ENCODE assay signal across 9 cellular contexts in the genomic region with DNA sequence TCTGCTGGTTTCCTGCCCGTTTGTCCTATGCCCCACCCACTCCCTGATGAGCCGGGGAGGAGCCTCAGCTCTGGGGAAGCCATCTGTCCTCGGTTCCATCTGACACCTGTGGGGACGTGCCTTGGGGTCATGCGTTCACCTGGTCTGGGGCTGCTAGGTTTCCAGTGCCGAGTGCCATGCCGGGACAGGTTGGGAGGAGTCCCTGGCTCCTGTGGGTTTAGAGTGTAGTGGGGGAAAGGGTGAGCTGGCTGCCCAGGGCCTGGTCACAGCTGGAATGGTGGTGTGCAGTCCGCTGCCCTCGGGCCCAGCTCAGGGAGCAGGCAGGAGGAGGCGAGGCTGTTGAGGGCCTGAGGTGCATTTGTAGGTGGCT. TPM values are rescaled to one million over a fixed set of nuclear protein-coding genes. Genes with fewer than 3 reads are reported as not detected.
DNase-seq lines count a peak whose midpoint lies in the region; ATAC-seq, FAIRE-seq and TF ChIP-seq lines count a peak whose summit lies in the region.
"Had no signal": no experiment of that assay in that cellular context is flagged by ENCODE, and none has a peak within 500 bp of the region (broad histone marks: within the 10 kb centered on the region; RNA-seq: fewer than 3 reads in every experiment).

No MANE protein-coding gene starts in this region.

- no peaks in the 10 kb centered on the region for H3K9me3 ChIP-seq in BLaER1
- H3K9me3 ChIP-seq: left lung had no signal

- no peak for FAIRE-seq in HTR-8/SVneo (lab: Jason Lieb, UNC)

- H3K4me3 ChIP-seq in BLaER1: peak overlapping the region; percentile 78
- H3K4me3 ChIP-seq in HL-60 (replicated peaks; ENCODE audit: insufficient read depth, low read length): peak overlapping the region; percentile 52
- H3K4me3 ChIP-seq in fibroblast of pulmonary artery (replicated peaks; ENCODE audit: low read depth, low read length): peak overlapping the region; percentile 78
- H3K4me3 ChIP-seq in rectal smooth muscle tissue (ENCODE audit: low read length): peak overlapping the region; percentile 78

- peaks cover 6% of the 10 kb centered on the region; the same call in 1 of the 2 replicates for H3K36me3 ChIP-seq in BLaER1
- no peaks in the 10 kb centered on the region for H3K36me3 ChIP-seq in rectal smooth muscle tissue (ENCODE audit: control insufficient read depth, insufficient read depth, low read length)
- H3K36me3 ChIP-seq: left lung had no signal

- no peak for TF ChIP-seq CTCF in HL-60 (IDR thresholded peaks at IDR 0.05; ENCODE audit: insufficient read depth, low read length)
- no peak for TF ChIP-seq CTCF in fibroblast of pulmonary artery (IDR thresholded peaks at IDR 0.05; ENCODE audit: low read length, missing control alignments)

- H3K4me2 ChIP-seq in BLaER1: peak overlapping the region; percentile 100

- ATAC-seq in HG03095 (IDR thresholded peaks at IDR 0.05; ENCODE audit: unreplicated experiment): no peak

- H3K27ac ChIP-seq in BLaER1 (peak overlapping the region; percentile 77; the same call in 1 of the 2 replicates), HL-60 (replicated peaks) (no peak overlapping the region; the same call in 1 of the 2 replicates), rectal smooth muscle tissue (ENCODE audit: low read depth, low read length) (no peak overlapping the region)

- DNase-seq in HL-60 (ENCODE audit: low read depth in 1 of 2, low spot score in 1 of 2): peak in 1 of 2 experiments; percentile 43
- DNase-seq in activated CD4-positive, alpha-beta T cell treated with anti-CD3 and anti-CD28 coated beads, Interleukin-2, amount 50 U/mL, for 48 hours: peak; percentile 28 to 45
- DNase-seq in fibroblast of pulmonary artery (ENCODE audit: low read depth): no peak
- no peak for DNase-seq in HTR-8/SVneo (ENCODE audit: insufficient read length, low spot score)
- DNase-seq in H4 (ENCODE audit: low spot score): no peak

- H3K4me1 ChIP-seq in BLaER1: peaks cover 89% of the 10 kb centered on the region
- H3K4me1 ChIP-seq in rectal smooth muscle tissue (ENCODE audit: control insufficient read depth, insufficient read depth, low read length): peaks cover 18% of the 10 kb centered on the region

- H3K9ac ChIP-seq in BLaER1 (peak overlapping the region; percentile 83), rectal smooth muscle tissue (ENCODE audit: low read length) (no peak overlapping the region)

- H4K20me1 ChIP-seq in BLaER1: peaks cover 89% of the 10 kb centered on the region

- H3K27me3 ChIP-seq in BLaER1 (peaks cover 5% of the 10 kb centered on the region; the same call in 1 of the 2 replicates), HL-60 (ENCODE audit: insufficient read depth, poor library complexity, severe bottlenecking) (no peaks in the 10 kb centered on the region), rectal smooth muscle tissue (ENCODE audit: control insufficient read depth, insufficient read depth, low read length) (no peaks in the 10 kb centered on the region)
- H3K27me3 ChIP-seq: left lung had no signal

RNA-seq across cellular contexts. Expression of gene KDM4B, which starts 2.5 kb away (rescaled TPM):
- 4.6 and 7.2 TPM in 2 replicates for total RNA-seq in H4 (2014; rRNA removed; shearing (Covaris generic))

Comparison
In these comparisons a context has a peak if more than half of its experiments do, and no peak if none do; other contexts are left out.
1. DNase-seq: peak in activated CD4-positive, alpha-beta T cell treated with anti-CD3 and anti-CD28 coated beads, Interleukin-2, amount 50 U/mL, for 48 hours (2 of 2); none in fibroblast of pulmonary artery (single experiment), HTR-8/SVneo (single experiment) and H4 (single experiment).
2. Peak in every context shown above with its lines, with median percentiles within 50 percentile points of each other: H3K4me3 ChIP-seq.